Comparison of ENCODE assay signal across 9 cellular contexts in genomic region chr15:36831125-36831914, GRCh38.
DNase-seq lines count a peak whose midpoint lies in the region; ATAC-seq and TF ChIP-seq lines count a peak whose summit lies in the region.
"Had no signal": no experiment of that assay in that cellular context is flagged by ENCODE, and none has a peak within 500 bp of the region (broad histone marks: within the 10 kb centered on the region; RNA-seq: fewer than 3 reads in every experiment).

No MANE protein-coding gene starts in this region.

- peak; percentile 27 for DNase-seq in AG09309 (ENCODE audit: low read depth)
- DNase-seq in H4 (ENCODE audit: low spot score) = no peak
- no peak for DNase-seq in NCI-H187 treated with DMSO at 0.1 percent for 48 hours (lab: John Stamatoyannopoulos, UW)
- no peak for DNase-seq in SJCRH30
- DNase-seq in NCI-H524 treated with DMSO at 0.1 percent for 48 hours (lab: John Stamatoyannopoulos, UW) = no peak

- H3K36me3 ChIP-seq in SJCRH30 = no peaks in the 10 kb centered on the region

- H3K4me3 ChIP-seq in AG09309 (ENCODE audit: control insufficient read depth, low read depth, low read length) (no peak overlapping the region), SJCRH30 (no peak overlapping the region)

- H3K4me1 ChIP-seq in SJCRH30 = no peaks in the 10 kb centered on the region

- TF ChIP-seq CTCF in AG09309 (IDR thresholded peaks at IDR 0.05; ENCODE audit: control insufficient read depth, insufficient read depth, low read depth, low read length, missing control alignments) = no peak

- H3K9me3 ChIP-seq in SJCRH30 (replicated peaks) = no peaks in the 10 kb centered on the region

- ATAC-seq in GM19328 (IDR thresholded peaks at IDR 0.05; ENCODE audit: unreplicated experiment) = peak; percentile 88
- ATAC-seq in HG03025 (IDR thresholded peaks at IDR 0.05; ENCODE audit: low FRiP score, unreplicated experiment) = peak; percentile 96
- ATAC-seq in SK-N-SH treated with all-trans-retinoic acid at 6 μM for 48 hours = peak; percentile 81

- no peak overlapping the region for H3K27ac ChIP-seq in SJCRH30
- H3K27ac ChIP-seq: C4-2B had no signal

- no peaks in the 10 kb centered on the region for H3K27me3 ChIP-seq in SJCRH30

TF ChIP-seq in SK-N-SH treated with all-trans-retinoic acid at 6 μM for 48 hours, 23 proteins besides CTCF, POLR2A, EP300 and RAD21:
- TF ChIP-seq ZFP3 (CRISPR knock-in tag; IDR thresholded peaks at IDR 0.05) = no peak
TF ChIP-seq in SK-N-SH treated with all-trans-retinoic acid at 6 μM for 48 hours: peak in this region for 0.
